1 cellular context compared by ENCODE assay signal in the genomic region with DNA sequence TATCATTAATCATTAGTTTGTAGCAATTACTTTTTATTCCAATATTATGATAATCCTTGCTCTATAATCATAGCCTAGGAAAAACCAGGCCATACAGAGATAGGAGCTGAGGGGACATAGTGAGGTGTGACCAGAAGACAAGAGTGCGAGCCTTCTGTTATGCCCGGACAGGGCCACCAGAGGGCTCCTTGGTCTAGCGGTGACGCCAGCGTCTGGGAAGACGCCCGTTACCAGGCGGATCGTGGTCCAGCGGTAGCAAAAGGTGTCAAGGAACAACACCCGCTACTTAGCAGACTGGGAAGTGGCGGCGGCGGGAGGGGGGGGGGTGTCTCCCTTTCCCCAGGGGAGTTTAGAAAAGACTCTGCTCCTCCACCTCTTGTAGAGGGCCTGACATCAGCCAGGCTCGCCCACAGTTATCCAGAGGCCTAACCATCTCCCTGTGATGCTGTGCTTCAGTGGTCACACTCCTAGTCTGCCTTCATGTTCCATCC.
TF ChIP-seq lines count a peak whose summit lies in the region.

No MANE protein-coding gene starts in this region.

TF ChIP-seq in HepG2, 621 proteins besides CTCF, POLR2A, EP300 and RAD21:
- TF ChIP-seq ZNF687 (CRISPR knock-in tag; IDR thresholded peaks at IDR 0.05), result 0 out of 2 replicates have a peak, but pooled peaks have one; percentile 25
- 0 out of 2 replicates have a peak, but pooled peaks have one; percentile 13 for TF ChIP-seq ZFX (CRISPR knock-in tag; IDR thresholded peaks at IDR 0.05; ENCODE audit: low read depth)
- 0 out of 2 replicates have a peak, but pooled peaks have one; percentile 10 for TF ChIP-seq TBX3 (IDR thresholded peaks at IDR 0.05; ENCODE audit: borderline replicate concordance)
- TF ChIP-seq, protein P1, sequence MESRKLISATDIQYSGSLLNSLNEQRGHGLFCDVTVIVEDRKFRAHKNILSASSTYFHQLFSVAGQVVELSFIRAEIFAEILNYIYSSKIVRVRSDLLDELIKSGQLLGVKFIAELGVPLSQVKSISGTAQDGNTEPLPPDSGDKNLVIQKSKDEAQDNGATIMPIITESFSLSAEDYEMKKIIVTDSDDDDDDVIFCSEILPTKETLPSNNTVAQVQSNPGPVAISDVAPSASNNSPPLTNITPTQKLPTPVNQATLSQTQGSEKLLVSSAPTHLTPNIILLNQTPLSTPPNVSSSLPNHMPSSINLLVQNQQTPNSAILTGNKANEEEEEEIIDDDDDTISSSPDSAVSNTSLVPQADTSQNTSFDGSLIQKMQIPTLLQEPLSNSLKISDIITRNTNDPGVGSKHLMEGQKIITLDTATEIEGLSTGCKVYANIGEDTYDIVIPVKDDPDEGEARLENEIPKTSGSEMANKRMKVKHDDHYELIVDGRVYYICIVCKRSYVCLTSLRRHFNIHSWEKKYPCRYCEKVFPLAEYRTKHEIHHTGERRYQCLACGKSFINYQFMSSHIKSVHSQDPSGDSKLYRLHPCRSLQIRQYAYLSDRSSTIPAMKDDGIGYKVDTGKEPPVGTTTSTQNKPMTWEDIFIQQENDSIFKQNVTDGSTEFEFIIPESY (CRISPR knock-in tag; IDR thresholded peaks at IDR 0.05), result peak; percentile 95
